Comparison of ENCODE assay signal across 16 cellular contexts in the genomic region with DNA sequence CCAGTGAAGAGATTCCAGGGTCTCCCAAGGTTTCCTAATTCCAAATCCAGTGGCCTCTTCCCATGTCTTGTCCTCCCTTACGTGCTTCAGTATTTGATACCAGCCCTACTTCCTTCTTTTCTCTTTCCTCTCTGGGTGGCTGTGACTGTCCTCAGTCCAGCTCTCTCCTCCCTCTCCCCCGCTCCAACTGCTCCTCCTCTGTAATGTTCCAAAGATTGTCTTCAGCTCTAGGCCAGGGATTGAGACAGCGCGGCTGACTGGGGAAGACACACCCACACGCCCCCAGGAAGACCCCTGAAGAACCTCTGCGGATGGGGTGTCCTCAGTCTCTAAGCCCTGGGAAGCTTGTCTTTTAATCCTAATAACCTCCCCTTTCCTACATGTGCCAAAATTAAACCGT. TPM values are rescaled to one million over a fixed set of nuclear protein-coding genes. Genes with fewer than 3 reads are reported as not detected.
A peak's percentile ranks its signal among the peaks of the same experiment; 100 is the strongest.
DNase-seq lines count a peak whose midpoint lies in the region; ATAC-seq and TF ChIP-seq lines count a peak whose summit lies in the region.
"Had no signal": no experiment of that assay in that cellular context is flagged by ENCODE, and none has a peak within 500 bp of the region (broad histone marks: within the 10 kb centered on the region; RNA-seq: fewer than 3 reads in every experiment).

No MANE protein-coding gene starts in this region.

- peak; percentile 47 for ATAC-seq in Right ventricle myocardium inferior
- ATAC-seq in Right ventricle myocardium superior (ENCODE audit: poor library complexity) = peak; percentile 46
- peak; percentile 48 for ATAC-seq in aorta (ENCODE audit: low FRiP score)

- DNase-seq in Right ventricle myocardium inferior (ENCODE audit: missing footprints) = no peak
- DNase-seq in cardiac septum (ENCODE audit: low spot score) = no peak
- DNase-seq in Right ventricle myocardium superior = no peak
- no peak for DNase-seq in neural crest cell (ENCODE audit: low read depth, low spot score)
- DNase-seq in aorta = peak in 1 of 2 donors; percentile 46
- DNase-seq in NCI-H146 treated with DMSO at 0.1 percent for 48 hours (lab: John Stamatoyannopoulos, UW; ENCODE audit: unreplicated experiment) = no peak
- no peak for DNase-seq in globus pallidus (ENCODE audit: low spot score)
- DNase-seq in EL = no peak
- DNase-seq: activated gamma-delta T cell; stimulated activated naive CD4-positive, alpha-beta T cell treated with Interleukin-2 at 50 U/mL for 16 hours had no signal

- H3K27me3 Mint-ChIP-seq in neural crest cell (ENCODE audit: low read depth) = peaks cover 17% of the 10 kb centered on the region

- H3K4me1 ChIP-seq in aorta (ENCODE audit: control insufficient read depth in 1 of 2, insufficient read depth in 2 of 2, low read length in 2 of 2) = no peaks in the 10 kb centered on the region
- H3K4me1 ChIP-seq: A549, ascending aorta had no signal

- peaks cover 28% of the 10 kb centered on the region for H3K4me1 Mint-ChIP-seq in neural crest cell

- H3K9me3 ChIP-seq in aorta (ENCODE audit: control insufficient read depth, low read length) = no peaks in the 10 kb centered on the region
- H3K9me3 ChIP-seq: A549, ascending aorta had no signal

- H3K36me3 ChIP-seq in aorta (ENCODE audit: control insufficient read depth in 1 of 2, insufficient read depth in 2 of 2, low read length in 1 of 2) = no peaks in the 10 kb centered on the region
- H3K36me3 ChIP-seq: ascending aorta had no signal

- H3K27ac ChIP-seq in aorta (ENCODE audit: low read depth in 1 of 2, low read length in 2 of 2) = no peak overlapping the region
- H3K27ac ChIP-seq: A549, ascending aorta, KMS-11 had no signal

- no peak overlapping the region for H3K4me3 Mint-ChIP-seq in neural crest cell

- H3K4me3 ChIP-seq in aorta (ENCODE audit: low read length in 2 of 2) = no peak overlapping the region
- H3K4me3 ChIP-seq: A549, ascending aorta had no signal

- H3K27me3 ChIP-seq in aorta (ENCODE audit: control insufficient read depth in 1 of 2, insufficient read depth in 2 of 2, low read length in 1 of 2) = no peaks in the 10 kb centered on the region
- H3K27me3 ChIP-seq: ascending aorta had no signal

- no peaks in the 10 kb centered on the region for H3K9me3 Mint-ChIP-seq in neural crest cell

- peak overlapping the region; percentile 7 for H3K27ac Mint-ChIP-seq in neural crest cell (ENCODE audit: unreplicated experiment)

- 69 to 73% methylated on average over 7 of the region's 7 CpGs for WGBS in aorta, 2 donors

- no peak for TF ChIP-seq CTCF in neural crest cell (conservative IDR thresholded peaks at IDR 0.05)

- intact Hi-C loops in Right ventricle myocardium inferior (cut with DNase I) (no loop called here), cardiac septum (cut with DNase I) (no loop called here), Right ventricle myocardium superior (cut with DNase I) (no loop called here), aorta (cut with DNase I) (no loop called here)

- no peaks in the 10 kb centered on the region for H3K36me3 Mint-ChIP-seq in neural crest cell (ENCODE audit: low read depth)

RNA-seq across cellular contexts. Expression of a gene that starts 2.3 kb away (rescaled TPM):
- total RNA-seq in Right ventricle myocardium inferior = not detected
- total RNA-seq in cardiac septum = not detected
- not detected for total RNA-seq in Right ventricle myocardium superior
- total RNA-seq in neural crest cell = not detected in 2 replicates
- not detected for total RNA-seq in aorta
- 1 to 10 TPM in 1 of 2 donors, not detected in 1; 2.3 TPM for polyA plus RNA-seq in aorta
- total RNA-seq: activated CD8-positive, alpha-beta memory T cell treated with anti-CD3 and anti-CD28 coated beads for 36 hours; ascending aorta; liver; NCI-H460 had no signal
- polyA plus RNA-seq: A549, liver had no signal

RNA-seq across cellular contexts. Expression of a gene that starts 53.1 kb away (rescaled TPM):
- total RNA-seq in Right ventricle myocardium inferior = 0.38 TPM
- total RNA-seq in cardiac septum = 0.13 TPM
- total RNA-seq in Right ventricle myocardium superior = not detected
- not detected in 2 replicates for total RNA-seq in neural crest cell
- total RNA-seq in aorta = 1 to 10 TPM; 2.2 to 2.8 TPM
- 1 to 10 TPM; 3.4 to 5.4 TPM for polyA plus RNA-seq in aorta
- total RNA-seq: ascending aorta had no signal
